15 cellular contexts compared by ENCODE assay signal in genomic region chr3:167167491-167167890, GRCh38.
DNase-seq lines count a peak whose midpoint lies in the region; ATAC-seq and TF ChIP-seq lines count a peak whose summit lies in the region.
"Had no signal": no experiment of that assay in that cellular context is flagged by ENCODE, and none has a peak within 500 bp of the region (broad histone marks: within the 10 kb centered on the region; RNA-seq: fewer than 3 reads in every experiment).

No MANE protein-coding gene starts in this region.

- no peaks in the 10 kb centered on the region for H3K36me3 ChIP-seq in PC-9 (ENCODE audit: low read depth)
- no peaks in the 10 kb centered on the region for H3K36me3 ChIP-seq in left ventricle myocardium inferior
- no peaks in the 10 kb centered on the region for H3K36me3 ChIP-seq in neuronal stem cell (replicated peaks in 1 of 2; ENCODE audit: control insufficient read depth in 2 of 2, insufficient read depth in 2 of 2, low read length in 2 of 2)
- H3K36me3 ChIP-seq: BE2C had no signal

- no peak overlapping the region for H3K14ac ChIP-seq in neuronal stem cell (ENCODE audit: low read length)

- no CpG with 5 or more reads among the region's 3 CpGs for WGBS in neuronal stem cell (ENCODE audit: extremely low coverage in 2 of 2, insufficient read length in 2 of 2, insufficient replicate concordance in 1 of 2), 2 donors

- H4K91ac ChIP-seq in neuronal stem cell (ENCODE audit: low read depth, low read length, poor library complexity): no peak overlapping the region

- POLR2A ChIA-PET in PC-9 (lab: Charles Lee; ENCODE audit: unreplicated experiment): no interaction called here

- H3K23ac ChIP-seq in neuronal stem cell (ENCODE audit: low read depth, low read length, poor library complexity): no peak overlapping the region

- no peaks in the 10 kb centered on the region for H3F3A ChIP-seq in PC-9 (ENCODE audit: insufficient read depth, low read depth)

- ATAC-seq in GM18870 (IDR thresholded peaks at IDR 0.05; ENCODE audit: unreplicated experiment) (no peak), GM19467 (IDR thresholded peaks at IDR 0.05; ENCODE audit: unreplicated experiment) (no peak)
- ATAC-seq: A549; CD8-positive, alpha-beta T cell; HepG2 had no signal

- H3K9ac ChIP-seq in neuronal stem cell (ENCODE audit: low read depth, low read length, poor library complexity): no peak overlapping the region

- no peaks in the 10 kb centered on the region for H3K79me2 ChIP-seq in PC-9 (ENCODE audit: low read depth)

- intact Hi-C loops in PC-9 (cut with micrococcal nuclease; ENCODE audit: unreplicated experiment): no loop called here
- intact Hi-C loops in left ventricle myocardium inferior (cut with micrococcal nuclease): no loop called here

- H3K4me1 ChIP-seq in PC-9 (replicated peaks; ENCODE audit: insufficient read depth): no peaks in the 10 kb centered on the region
- H3K4me1 ChIP-seq in left ventricle myocardium inferior: peaks cover 29% of the 10 kb centered on the region
- H3K4me1 ChIP-seq in neuronal stem cell (ENCODE audit: control insufficient read depth in 2 of 2, insufficient read depth in 1 of 2, low read depth in 1 of 2, low read length in 2 of 2): peaks cover 3 to 15% of the 10 kb centered on the region in 2 donors
- H3K4me1 ChIP-seq: A549, BE2C had no signal

- H3K4me2 ChIP-seq in PC-9 (no peak overlapping the region), neuronal stem cell (ENCODE audit: insufficient read depth, low read length, poor library complexity, severe bottlenecking) (no peak overlapping the region)
- H3K4me2 ChIP-seq: A549 had no signal

- no peaks in the 10 kb centered on the region for H3K79me1 ChIP-seq in neuronal stem cell (ENCODE audit: low read depth, low read length)

- no TSS peak for BruUV-seq in PC-9 (replicated peaks; lab: Mats Ljungman, UMichigan)

- H4K20me1 ChIP-seq in PC-9 (ENCODE audit: insufficient read depth): no peaks in the 10 kb centered on the region

- no peak overlapping the region for H2BK12ac ChIP-seq in neuronal stem cell (ENCODE audit: low read length)

- H3K4me3 ChIP-seq in PC-9 (no peak overlapping the region), left ventricle myocardium inferior (peak overlapping the region; percentile 30), neuronal stem cell (ENCODE audit: low read length in 2 of 2) (no peak overlapping the region)
- H3K4me3 ChIP-seq: A549 had no signal

- H3K9me3 ChIP-seq in PC-9 (ENCODE audit: insufficient read depth, low read depth) (no peaks in the 10 kb centered on the region), left ventricle myocardium inferior (replicated peaks) (no peaks in the 10 kb centered on the region), neuronal stem cell (replicated peaks in 1 of 2; ENCODE audit: control insufficient read depth in 2 of 2, insufficient read depth in 1 of 2, low read depth in 1 of 2, low read length in 2 of 2) (no peaks in the 10 kb centered on the region)
- H3K9me3 ChIP-seq: A549, BE2C had no signal

- DNase-seq in D341Med (ENCODE audit: low spot score) (peak; percentile 11), PC-9 (no peak), left ventricle myocardium inferior (no peak), neuronal stem cell (ENCODE audit: low spot score) (no peak)
- DNase-seq: BE2C; CD8-positive, alpha-beta T cell; COR-L47; DND-41; GDM1; HCEC 1CT; HFFc6 had no signal

- TF ChIP-seq CTCF in PC-9 (conservative IDR thresholded peaks at IDR 0.05): no peak
- no peak for TF ChIP-seq CTCF in left ventricle myocardium inferior (IDR thresholded peaks at IDR 0.05; ENCODE audit: borderline replicate concordance)

- H3K18ac ChIP-seq in neuronal stem cell (ENCODE audit: low read length): no peak overlapping the region

- no peak overlapping the region for H2AK5ac ChIP-seq in neuronal stem cell (ENCODE audit: low read depth, low read length)

- no peak overlapping the region for H4K8ac ChIP-seq in neuronal stem cell (ENCODE audit: low read depth, low read length)

- CTCF ChIA-PET in PC-9 (lab: Charles Lee): no interaction called here

- no peak overlapping the region for H2BK5ac ChIP-seq in neuronal stem cell (ENCODE audit: low read length)

- no peak overlapping the region for H3K4ac ChIP-seq in neuronal stem cell (ENCODE audit: low read length)

- H3K27me3 ChIP-seq in PC-9 (ENCODE audit: insufficient read depth, low read depth) (no peaks in the 10 kb centered on the region), left ventricle myocardium inferior (ENCODE audit: low read depth) (no peaks in the 10 kb centered on the region), neuronal stem cell (ENCODE audit: control insufficient read depth in 3 of 3, insufficient read depth in 3 of 3, low read depth in 1 of 3, low read length in 3 of 3) (no peaks in the 10 kb centered on the region)
- H3K27me3 ChIP-seq: BE2C had no signal

- no peak overlapping the region for H2BK15ac ChIP-seq in neuronal stem cell (ENCODE audit: low read length)

- no peak overlapping the region for H2BK120ac ChIP-seq in neuronal stem cell (ENCODE audit: low read depth, low read length)

- H3K27ac ChIP-seq in PC-9: no peak overlapping the region
- peak overlapping the region; percentile 79 for H3K27ac ChIP-seq in left ventricle myocardium inferior (replicated peaks)
- no peak overlapping the region for H3K27ac ChIP-seq in neuronal stem cell (replicated peaks; ENCODE audit: low read length)
- H3K27ac ChIP-seq: A549 had no signal

- no peaks in the 10 kb centered on the region for H3K9me2 ChIP-seq in PC-9 (ENCODE audit: insufficient read depth)

- H2AFZ ChIP-seq in PC-9: 0 out of 2 replicates have a peak overlapping the region, but pooled peaks have one; percentile 56
- H2AFZ ChIP-seq in neuronal stem cell (ENCODE audit: low read length): peak overlapping the region; percentile 26
